14 cellular contexts compared by ENCODE assay signal in genomic region chr1:104073463-104073902, GRCh38.
"Had no signal": no experiment of that assay in that cellular context is flagged by ENCODE, and none has a peak within 500 bp of the region (broad histone marks: within the 10 kb centered on the region; RNA-seq: fewer than 3 reads in every experiment).

No MANE protein-coding gene starts in this region.

- FAIRE-seq: small intestine, TTC549 had no signal

- ATAC-seq: left lung; right cardiac atrium; stimulated activated naive CD8-positive, alpha-beta T cell treated with anti-CD3 and anti-CD28 coated beads, Interleukin-15, amount 100 ng/mL, for 72 hours had no signal

- H3K27me3 ChIP-seq: left lung, suprapubic skin had no signal

- H3K4me3 ChIP-seq: left lung, suprapubic skin had no signal

- H3K9me3 ChIP-seq: suprapubic skin had no signal

- H3K27ac ChIP-seq: left lung, suprapubic skin had no signal

- H3K36me3 ChIP-seq: left lung, suprapubic skin had no signal

- DNase-seq: activated CD4-positive, alpha-beta T cell treated with anti-CD3 and anti-CD28 coated beads, Interleukin-2, amount 50 U/mL, for 4 hours; activated naive CD4-positive, alpha-beta T cell treated with anti-CD3 and anti-CD28 coated beads for 36 hours; activated T-cell treated with anti-CD3 and anti-CD28 coated beads for 4 hours; caudate nucleus; nucleus accumbens; small intestine; stimulated activated CD4-positive, alpha-beta T cell treated with anti-CD3 and anti-CD28 coated beads, Interleukin-15, amount 100 ng/mL, for 24 hours; stimulated activated CD4-positive, alpha-beta T cell treated with anti-CD3 and anti-CD28 coated beads, Interleukin-2, amount 100 ng/mL, for 48 hours; stimulated activated naive CD8-positive, alpha-beta T cell treated with anti-CD3 and anti-CD28 coated beads, Interleukin-15, amount 100 ng/mL, for 72 hours; trophoblast cell had no signal

- H3K4me1 ChIP-seq: left lung, suprapubic skin had no signal
